ENCODE assay signal across 14 cellular contexts in the genomic region with DNA sequence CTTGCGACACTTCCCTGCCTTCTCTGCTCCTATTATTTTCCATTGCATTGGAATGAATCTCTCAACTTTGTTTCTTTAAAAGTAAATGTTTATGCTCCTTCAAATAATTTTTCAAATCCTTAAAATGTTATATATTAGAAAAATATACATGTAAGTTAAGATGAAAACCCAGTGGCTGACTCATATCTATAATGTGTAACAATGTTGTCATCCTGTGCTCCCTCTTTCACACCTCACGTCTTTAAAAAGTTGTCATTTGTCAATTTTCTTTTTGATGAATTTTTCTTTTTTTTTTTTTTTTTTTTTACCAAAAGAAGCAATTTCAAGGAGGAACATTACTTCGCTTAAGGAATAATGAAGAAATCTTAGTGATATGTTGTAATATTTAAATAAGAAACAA. TPM values are rescaled to one million over a fixed set of nuclear protein-coding genes. Genes with fewer than 3 reads are reported as not detected.
DNase-seq lines count a peak whose midpoint lies in the region; ATAC-seq, FAIRE-seq and TF ChIP-seq lines count a peak whose summit lies in the region.
"Had no signal": no experiment of that assay in that cellular context is flagged by ENCODE, and none has a peak within 500 bp of the region (broad histone marks: within the 10 kb centered on the region; RNA-seq: fewer than 3 reads in every experiment).

No MANE protein-coding gene starts in this region.

- no peaks in the 10 kb centered on the region for H3K9me2 ChIP-seq in GM23248 (ENCODE audit: insufficient read depth)

- H3K4me2 ChIP-seq in GM23248 (ENCODE audit: unreplicated experiment) (peak overlapping the region; percentile 92), mammary epithelial cell (ENCODE audit: insufficient read depth, low read depth, low read length) (peak overlapping the region; percentile 78)

- TF ChIP-seq EP300 in stomach (IDR thresholded peaks at IDR 0.05), result no peak

- peak; percentile 51 for DNase-seq in GM23248
- peak; percentile 25 for DNase-seq in mammary epithelial cell
- peak; percentile 22 for DNase-seq in kidney glomerular epithelial cell (lab: John Stamatoyannopoulos, UW)
- no peak for DNase-seq in stomach
- DNase-seq in D721Med (ENCODE audit: insufficient read length, low spot score), result no peak
- DNase-seq in omental fat pad (ENCODE audit: low spot score), result no peak
- DNase-seq: activated CD4-positive, CD25-positive, alpha-beta regulatory T cell treated with anti-CD3 and anti-CD28 coated beads, Interleukin-2, amount 50 U/mL, for 72 hours; CD4-positive, alpha-beta memory T cell; naive thymus-derived CD8-positive, alpha-beta T cell; NCI-H510A treated with DMSO at 0.1 percent for 48 hours; stimulated activated naive CD4-positive, alpha-beta T cell treated with Interleukin-2 at 50 U/mL for 16 hours had no signal

- H3K4me1 ChIP-seq in GM23248 (ENCODE audit: insufficient read depth) (peaks cover 38% of the 10 kb centered on the region), mammary epithelial cell (ENCODE audit: insufficient read depth, low read length) (peaks cover 11% of the 10 kb centered on the region), stomach (peaks cover 0 to 30% (median 15%) of the 10 kb centered on the region in 4 donors)

- H4K20me1 ChIP-seq in GM23248 (ENCODE audit: insufficient read depth) (no peaks in the 10 kb centered on the region), mammary epithelial cell (ENCODE audit: insufficient read depth, low read length) (no peaks in the 10 kb centered on the region)

- H3K36me3 ChIP-seq in GM23248 (ENCODE audit: low read depth) (no peaks in the 10 kb centered on the region), mammary epithelial cell (ENCODE audit: insufficient read depth, low read length) (no peaks in the 10 kb centered on the region), stomach (no peaks in the 10 kb centered on the region)

- CTCF ChIA-PET in mammary epithelial cell (lab: Charles Lee; ENCODE audit: low non-redundant PET), result no interaction called here

- ATAC-seq in GM18867 (IDR thresholded peaks at IDR 0.05; ENCODE audit: unreplicated experiment), result no peak
- ATAC-seq in omental fat pad (ENCODE audit: low FRiP score), result no peak
- no peak for ATAC-seq in HG03439 (IDR thresholded peaks at IDR 0.05; ENCODE audit: unreplicated experiment)
- ATAC-seq: activated T-helper 17 cell treated with anti-CD3 and anti-CD28 coated beads, Interleukin-2, amount 50 U/mL, for 72 hours; naive thymus-derived CD8-positive, alpha-beta T cell had no signal

- H3K4me3 ChIP-seq in GM23248 (peak overlapping the region; percentile 87), mammary epithelial cell (replicated peaks in 1 of 3; ENCODE audit: insufficient read depth in 1 of 3, low read depth in 2 of 3, low read length in 3 of 3) (peak overlapping the region; percentile 59 to 76 (median 69)), stomach (peak overlapping the region; percentile 44 to 54 (median 51))

- H3K9ac ChIP-seq in GM23248 (peak overlapping the region; percentile 88), mammary epithelial cell (ENCODE audit: insufficient read depth, low read length) (peak overlapping the region; percentile 95)

- no peak for TF ChIP-seq POLR2A in stomach (IDR thresholded peaks at IDR 0.05)

- 18 to 21% methylated on average over 3 of the region's 3 CpGs for WGBS in GM23248 (ENCODE audit: low coverage in 1 of 2, low lambda C conversion rate in 2 of 2, missing lambda C conversion rate in 2 of 2), 2 experiments
- WGBS in mammary epithelial cell (ENCODE audit: low coverage, missing lambda C conversion rate), result 2% methylated on average over 3 of the region's 3 CpGs
- 70 to 81% (median 77%) methylated on average over 3 of the region's 3 CpGs for WGBS in stomach, 5 donors

- intact Hi-C loops in mammary epithelial cell (cut with micrococcal nuclease), result loop anchor here (5.0 to 10.0 kb wide), 4 partner anchors 230 to 617 kb away; no protein-coding TSS in a partner anchor
- intact Hi-C loops in stomach (cut with DNase I; ENCODE audit: low total_unique reads), result no loop called here

- dilution Hi-C loops in mammary epithelial cell (cut with HindIII; ENCODE audit: low sequenced_read_pairs), result no loop called here

- FAIRE-seq in D721Med (lab: Jason Lieb, UNC), result no peak

- H3K27ac ChIP-seq in GM23248, result peak overlapping the region; percentile 88
- H3K27ac ChIP-seq in mammary epithelial cell (ENCODE audit: insufficient read depth, low read depth, low read length), result peak overlapping the region; percentile 93
- peak overlapping the region in 2 of 5 donors; percentile 69 to 83 for H3K27ac ChIP-seq in stomach

- H3K9me3 ChIP-seq in GM23248 (ENCODE audit: low read depth), result no peaks in the 10 kb centered on the region
- no peaks in the 10 kb centered on the region for H3K9me3 ChIP-seq in mammary epithelial cell (replicated peaks; ENCODE audit: insufficient read depth, low read length)
- no peaks in the 10 kb centered on the region for H3K9me3 ChIP-seq in stomach

- TF ChIP-seq CTCF in mammary epithelial cell (conservative IDR thresholded peaks at IDR 0.05 in 1 of 2, IDR thresholded peaks at IDR 0.05 in 1 of 2; ENCODE audit: extremely low read depth in 1 of 2, insufficient read depth in 1 of 2, low read depth in 1 of 2, low read length in 2 of 2) (no peak), stomach (IDR thresholded peaks at IDR 0.05) (no peak), D721Med (IDR thresholded peaks at IDR 0.05; ENCODE audit: insufficient read depth, missing control alignments) (no peak), omental fat pad (IDR thresholded peaks at IDR 0.05) (no peak)

- no peak overlapping the region for H2AFZ ChIP-seq in GM23248
- H2AFZ ChIP-seq in mammary epithelial cell (ENCODE audit: low read depth, low read length), result no peak overlapping the region

- H3K27me3 ChIP-seq in GM23248 (replicated peaks; ENCODE audit: insufficient read depth) (no peaks in the 10 kb centered on the region), mammary epithelial cell (ENCODE audit: insufficient read depth, low read length) (no peaks in the 10 kb centered on the region), stomach (no peaks in the 10 kb centered on the region)

- BruUV-seq in mammary epithelial cell (replicated peaks; lab: Mats Ljungman, UMichigan), result no TSS peak

- H3K79me2 ChIP-seq in GM23248 (ENCODE audit: insufficient read depth) (peaks cover 90% of the 10 kb centered on the region), mammary epithelial cell (ENCODE audit: insufficient read depth, low read length) (peaks cover 77% of the 10 kb centered on the region)

- in situ Hi-C loops in GM23248 (cut with MboI), result loop anchor here (25.0 kb wide), 2 partner anchors 372 to 478 kb away; no protein-coding TSS in a partner anchor
- in situ Hi-C loops in mammary epithelial cell (cut with MboI; ENCODE audit: low sequenced_read_pairs in 2 of 2), result loop anchor here (5.0 to 25.0 kb wide), 5 partner anchors 178 to 478 kb away; no protein-coding TSS in a partner anchor

- H3F3A ChIP-seq in GM23248 (ENCODE audit: insufficient read depth), result peaks cover 60% of the 10 kb centered on the region

RNA-seq across cellular contexts. Expression of a gene that starts 3.7 kb away (rescaled TPM):
- total RNA-seq in GM23248 (2014; rRNA removed; shearing (Covaris generic)), result 40.0 and 45.7 TPM in 2 replicates
- polyA plus RNA-seq in GM23248 (2016; fragmentation: Nextera tagmentation; extraction: Ambion mirVana), result 85.5 and 94.3 TPM in 2 replicates
- 10 to 100 TPM; 31.5 to 51.5 TPM for total RNA-seq in mammary epithelial cell
- 6.6 TPM for polyA plus RNA-seq in mammary epithelial cell
- 27.4 TPM for polyA minus RNA-seq in mammary epithelial cell
- 100 to 1,000 TPM in 1 of 5 donors, 10 to 100 TPM in 3, 1 to 10 TPM in 1; 8.4 to 103 (median 32.1) TPM for total RNA-seq in stomach
- 1 to 10 TPM; 2.0 to 3.8 (median 3.7) TPM for polyA plus RNA-seq in stomach
- total RNA-seq in omental fat pad, result 100 to 1,000 TPM in 2 of 4 donors, 10 to 100 TPM in 2; 61.5 to 185 (median 120) TPM
- total RNA-seq: naive thymus-derived CD8-positive, alpha-beta T cell had no signal
- polyA plus RNA-seq: naive thymus-derived CD8-positive, alpha-beta T cell had no signal

Comparison
In these comparisons a context has a peak if more than half of its experiments do, and no peak if none do; other contexts are left out.
1. DNase-seq: peak in GM23248 (single experiment), mammary epithelial cell (single experiment) and kidney glomerular epithelial cell (single experiment); none in stomach (single experiment), D721Med (single experiment) and omental fat pad (single experiment).
2. Peak in every context shown above with its lines, with median percentiles within 50 percentile points of each other: H3K4me3 ChIP-seq.